28 cellular contexts compared by ENCODE assay signal in the genomic region with DNA sequence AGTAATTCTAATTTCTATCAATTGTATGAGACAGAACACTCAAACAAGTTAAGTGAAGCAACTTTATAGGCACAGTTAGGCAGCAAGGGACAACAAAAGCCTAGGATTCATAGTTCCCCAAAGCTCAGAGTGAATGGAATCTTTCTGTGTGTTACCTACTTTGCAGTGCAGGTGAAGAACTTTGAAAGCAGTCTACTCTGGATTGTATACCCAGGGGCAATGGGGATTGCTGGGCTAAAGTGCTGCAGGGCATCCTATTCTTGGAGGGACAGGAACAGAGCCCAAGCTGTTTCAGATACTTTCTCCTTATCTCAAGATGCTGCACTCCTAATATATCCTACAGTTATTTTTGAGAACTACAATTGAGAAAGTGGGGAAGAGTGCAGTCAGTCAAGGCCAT.
"Had no signal": no experiment of that assay in that cellular context is flagged by ENCODE, and none has a peak within 500 bp of the region (broad histone marks: within the 10 kb centered on the region; RNA-seq: fewer than 3 reads in every experiment).

No MANE protein-coding gene starts in this region.

- ATAC-seq: stimulated activated effector memory CD8-positive, alpha-beta T cell treated with anti-CD3 and anti-CD28 coated beads, Interleukin-12 subunit alpha, Interleukin-12 subunit beta, amount 100 ng/mL, for 72 hours; stimulated activated memory B cell treated with anti-CD40 and anti-IgM and Interleukin-4, amounts not matched to agents 10 μg/mL and 1 μg/mL and 100 μg/mL, for 72 hours; stimulated activated naive CD8-positive, alpha-beta T cell treated with anti-CD3 and anti-CD28 coated beads, Interleukin-15, amount 100 ng/mL, for 72 hours; stimulated activated naive CD8-positive, alpha-beta T cell treated with anti-CD3 and anti-CD28 coated beads, Interleukin-15, Interleukin-2, amounts not matched to agents 100 U/mL and 50 U/mL, for 24 hours; upper lobe of right lung had no signal

- H3K27ac Mint-ChIP-seq: stimulated activated effector memory CD8-positive, alpha-beta T cell treated with anti-CD3 and anti-CD28 coated beads, Interleukin-12 subunit alpha, Interleukin-12 subunit beta, amount 100 ng/mL, for 72 hours; stimulated activated memory B cell treated with anti-CD40 and anti-IgM and Interleukin-4, amounts not matched to agents 10 μg/mL and 1 μg/mL and 100 μg/mL, for 72 hours; stimulated activated naive CD8-positive, alpha-beta T cell treated with anti-CD3 and anti-CD28 coated beads, Interleukin-15, amount 100 ng/mL, for 72 hours; stimulated activated naive CD8-positive, alpha-beta T cell treated with anti-CD3 and anti-CD28 coated beads, Interleukin-15, Interleukin-2, amounts not matched to agents 100 ng/mL and 50 ng/mL, for 24 hours; type B pancreatic cell had no signal

- H3K4me3 ChIP-seq: stomach, suprapubic skin, testis, thoracic aorta, thyroid gland, tibial artery, tibial nerve, transverse colon, upper lobe of left lung, upper lobe of right lung, uterus, vagina had no signal

- DNase-seq: stimulated activated CD4-positive, alpha-beta T cell treated with anti-CD3 and anti-CD28 coated beads, Interleukin-2, amount 100 ng/mL, for 48 hours; stimulated activated CD4-positive, alpha-beta T cell treated with anti-CD3 and anti-CD28 coated beads, Interleukin-4, amount 100 ng/mL, for 1 hour; stimulated activated CD4-positive, alpha-beta T cell treated with anti-CD3 and anti-CD28 coated beads, Interleukin-4, amount 100 ng/mL, for 24 hours; stimulated activated CD4-positive, alpha-beta T cell treated with anti-CD3 and anti-CD28 coated beads, Interleukin-4, amount 100 ng/mL, for 4 hours; stimulated activated CD8-positive, alpha-beta memory T cell treated with anti-CD3 and anti-CD28 coated beads, Interleukin-4, amount 100 ng/mL, for 48 hours; stimulated activated naive CD4-positive, alpha-beta T cell; stimulated activated naive CD4-positive, alpha-beta T cell treated with Interleukin-2 at 50 U/mL for 16 hours; stimulated activated naive CD8-positive, alpha-beta T cell treated with anti-CD3 and anti-CD28 coated beads, Interleukin-15, amount 100 ng/mL, for 72 hours; stimulated activated naive CD8-positive, alpha-beta T cell treated with anti-CD3 and anti-CD28 coated beads, Interleukin-15, Interleukin-2, amounts not matched to agents 100 U/mL and 50 U/mL, for 24 hours; stomach; substantia nigra; testis; thyroid gland; tibial artery; transverse colon; trophoblast cell; upper lobe of left lung; upper lobe of right lung; uterus had no signal

- H3K36me3 ChIP-seq: stomach, suprapubic skin, thoracic aorta, thyroid gland, tibial artery, tibial nerve, transverse colon, upper lobe of left lung, upper lobe of right lung, uterus, vagina had no signal

- H3K9me3 ChIP-seq: testis, thyroid gland, upper lobe of right lung, uterus had no signal

- FAIRE-seq: urothelium cell line had no signal

- H3K27me3 Mint-ChIP-seq: stimulated activated memory B cell treated with anti-CD40 and anti-IgM and Interleukin-4, amounts not matched to agents 10 μg/mL and 1 μg/mL and 100 μg/mL, for 72 hours; stimulated activated naive CD8-positive, alpha-beta T cell treated with anti-CD3 and anti-CD28 coated beads, Interleukin-15, amount 100 ng/mL, for 72 hours; stimulated activated naive CD8-positive, alpha-beta T cell treated with anti-CD3 and anti-CD28 coated beads, Interleukin-15, Interleukin-2, amounts not matched to agents 100 ng/mL and 50 ng/mL, for 24 hours; type B pancreatic cell had no signal

- H3K27me3 ChIP-seq: stomach, suprapubic skin, testis, thyroid gland, tibial artery, tibial nerve, transverse colon, upper lobe of left lung, upper lobe of right lung, uterus, vagina had no signal

- H3K27ac ChIP-seq: stomach, suprapubic skin, testis, thoracic aorta, thyroid gland, tibial artery, tibial nerve, transverse colon, upper lobe of left lung, upper lobe of right lung, uterus, vagina had no signal

- H3K4me1 ChIP-seq: stomach, suprapubic skin, testis, thyroid gland, tibial nerve, transverse colon, upper lobe of left lung, upper lobe of right lung, uterus, vagina had no signal

- H3K4me1 Mint-ChIP-seq: stimulated activated effector memory CD8-positive, alpha-beta T cell treated with anti-CD3 and anti-CD28 coated beads, Interleukin-12 subunit alpha, Interleukin-12 subunit beta, amount 100 ng/mL, for 72 hours; stimulated activated memory B cell treated with anti-CD40 and anti-IgM and Interleukin-4, amounts not matched to agents 10 μg/mL and 1 μg/mL and 100 μg/mL, for 72 hours had no signal

- H3K36me3 Mint-ChIP-seq: stimulated activated effector memory CD8-positive, alpha-beta T cell treated with anti-CD3 and anti-CD28 coated beads, Interleukin-12 subunit alpha, Interleukin-12 subunit beta, amount 100 ng/mL, for 72 hours; stimulated activated memory B cell treated with anti-CD40 and anti-IgM and Interleukin-4, amounts not matched to agents 10 μg/mL and 1 μg/mL and 100 μg/mL, for 72 hours; type B pancreatic cell had no signal

- H3K9me3 Mint-ChIP-seq: type B pancreatic cell had no signal

- H3K4me3 Mint-ChIP-seq: stimulated activated effector memory CD8-positive, alpha-beta T cell treated with anti-CD3 and anti-CD28 coated beads, Interleukin-12 subunit alpha, Interleukin-12 subunit beta, amount 100 ng/mL, for 72 hours; stimulated activated memory B cell treated with anti-CD40 and anti-IgM and Interleukin-4, amounts not matched to agents 10 μg/mL and 1 μg/mL and 100 μg/mL, for 72 hours; stimulated activated naive CD8-positive, alpha-beta T cell treated with anti-CD3 and anti-CD28 coated beads, Interleukin-15, amount 100 ng/mL, for 72 hours; stimulated activated naive CD8-positive, alpha-beta T cell treated with anti-CD3 and anti-CD28 coated beads, Interleukin-15, Interleukin-2, amounts not matched to agents 100 ng/mL and 50 ng/mL, for 24 hours; type B pancreatic cell had no signal
